ENCODE assay signal across 10 cellular contexts in genomic region chr20:23636908-23637281, GRCh38. TPM values are rescaled to one million over a fixed set of nuclear protein-coding genes. Genes with fewer than 3 reads are reported as not detected.
DNase-seq lines count a peak whose midpoint lies in the region; ATAC-seq, FAIRE-seq and TF ChIP-seq lines count a peak whose summit lies in the region.
"Had no signal": no experiment of that assay in that cellular context is flagged by ENCODE, and none has a peak within 500 bp of the region (broad histone marks: within the 10 kb centered on the region; RNA-seq: fewer than 3 reads in every experiment).

No MANE protein-coding gene starts in this region.

- H3K27ac ChIP-seq in heart left ventricle (peak overlapping the region; percentile 87 to 100 (median 96)), cingulate gyrus (ENCODE audit: low read depth, low read length) (peak overlapping the region; percentile 89), vagina (peak overlapping the region; percentile 89)

- DNase-seq in heart left ventricle: no peak
- DNase-seq in left cardiac atrium: no peak
- DNase-seq in vagina (ENCODE audit: extremely low spot score in 2 of 2): no peak
- no peak for DNase-seq in RCC 7860 (ENCODE audit: low spot score)
- DNase-seq: stimulated activated naive CD4-positive, alpha-beta T cell had no signal

- peak overlapping the region; percentile 59 to 100 (median 90) for H3K4me3 ChIP-seq in heart left ventricle
- H3K4me3 ChIP-seq in mucosa of stomach (ENCODE audit: low read length): peak overlapping the region; percentile 45
- H3K4me3 ChIP-seq in vagina: peak overlapping the region; percentile 81 to 95

- peak overlapping the region; percentile 90 for H3K9ac ChIP-seq in mucosa of stomach (ENCODE audit: low read length)

- peaks cover 0 to 31% (median 21%) of the 10 kb centered on the region in 9 donors for H3K36me3 ChIP-seq in heart left ventricle
- H3K36me3 ChIP-seq in mucosa of stomach (ENCODE audit: control insufficient read depth, insufficient read depth, low read length): peaks cover 17% of the 10 kb centered on the region
- H3K36me3 ChIP-seq in vagina: peaks cover 0 to 15% of the 10 kb centered on the region in 2 donors

- H3K9me3 ChIP-seq in heart left ventricle: no peaks in the 10 kb centered on the region
- H3K9me3 ChIP-seq in mucosa of stomach (ENCODE audit: control insufficient read depth, low read length): no peaks in the 10 kb centered on the region
- no peaks in the 10 kb centered on the region for H3K9me3 ChIP-seq in vagina

- 26 to 43% (median 30%) methylated on average over 4 of the region's 4 CpGs for WGBS in heart left ventricle, 4 donors

- H3K4me1 ChIP-seq in heart left ventricle: peaks cover 0 to 80% (median 31%) of the 10 kb centered on the region in 12 donors
- H3K4me1 ChIP-seq in mucosa of stomach (ENCODE audit: control insufficient read depth, insufficient read depth, low read length): peaks cover 34% of the 10 kb centered on the region
- peaks cover 33% of the 10 kb centered on the region for H3K4me1 ChIP-seq in vagina

- no peak for FAIRE-seq in RCC 7860 (lab: Jason Lieb, UNC)

- intact Hi-C loops in heart left ventricle (cut with DNase I) (loop anchor here in 3 of 10 donors (2.0 to 5.0 kb wide), 3 partner anchors 26 to 275 kb away; partner anchors contain the start of gene GZF1 (in 1 of the 3)), left cardiac atrium (cut with DNase I) (loop anchor here in 1 of 2 donors (10.0 kb wide), 1 partner anchor 272 kb away; the partner anchor contains the start of gene GZF1), vagina (cut with DNase I) (loop anchor here (5.0 kb wide), 1 partner anchor 280 kb away; no protein-coding TSS in a partner anchor)

- no peak for ATAC-seq in heart left ventricle
- ATAC-seq in left cardiac atrium: no peak
- ATAC-seq in HG03280 (IDR thresholded peaks at IDR 0.05; ENCODE audit: unreplicated experiment): no peak
- no peak for ATAC-seq in GM18520 (IDR thresholded peaks at IDR 0.05; ENCODE audit: unreplicated experiment)

- TF ChIP-seq POLR2A in heart left ventricle (IDR thresholded peaks at IDR 0.05): no peak
- no peak for TF ChIP-seq POLR2A in vagina (IDR thresholded peaks at IDR 0.05)

- no peak for TF ChIP-seq CTCF in heart left ventricle (IDR thresholded peaks at IDR 0.05)
- TF ChIP-seq CTCF in vagina (IDR thresholded peaks at IDR 0.05): no peak

- H3K27me3 ChIP-seq in heart left ventricle: no peaks in the 10 kb centered on the region
- no peaks in the 10 kb centered on the region for H3K27me3 ChIP-seq in mucosa of stomach (ENCODE audit: control insufficient read depth, insufficient read depth, low read length)
- H3K27me3 ChIP-seq in vagina: no peaks in the 10 kb centered on the region

RNA-seq across cellular contexts. Expression of gene CST3, which starts 0.9 kb away (rescaled TPM):
- total RNA-seq in heart left ventricle: 1,000 to 10,000 TPM in 3 of 9 donors, 100 to 1,000 TPM in 6; 482 to 1,194 (median 708) TPM
- polyA plus RNA-seq in heart left ventricle: 100 to 1,000 TPM; 240 to 611 TPM
- 1,000 to 10,000 TPM in 1 of 2 donors, 100 to 1,000 TPM in 1; 940 to 1,205 TPM for total RNA-seq in left cardiac atrium
- total RNA-seq in vagina: 1,106 TPM

RNA-seq across cellular contexts. Expression of gene CST9, which starts 31.2 kb away (rescaled TPM):
- total RNA-seq in heart left ventricle: not detected
- polyA plus RNA-seq in heart left ventricle: not detected
- not detected for total RNA-seq in left cardiac atrium
- total RNA-seq in vagina: not detected
- total RNA-seq: glomerular endothelial cell had no signal

RNA-seq across cellular contexts. Expression of gene CST4, which starts 51.9 kb away (rescaled TPM):
- total RNA-seq in heart left ventricle (not detected), left cardiac atrium (not detected), vagina (not detected)
- polyA plus RNA-seq in heart left ventricle: not detected
- total RNA-seq: glomerular endothelial cell had no signal
